ENCODE assay signal across 1 cellular context in the genomic region with DNA sequence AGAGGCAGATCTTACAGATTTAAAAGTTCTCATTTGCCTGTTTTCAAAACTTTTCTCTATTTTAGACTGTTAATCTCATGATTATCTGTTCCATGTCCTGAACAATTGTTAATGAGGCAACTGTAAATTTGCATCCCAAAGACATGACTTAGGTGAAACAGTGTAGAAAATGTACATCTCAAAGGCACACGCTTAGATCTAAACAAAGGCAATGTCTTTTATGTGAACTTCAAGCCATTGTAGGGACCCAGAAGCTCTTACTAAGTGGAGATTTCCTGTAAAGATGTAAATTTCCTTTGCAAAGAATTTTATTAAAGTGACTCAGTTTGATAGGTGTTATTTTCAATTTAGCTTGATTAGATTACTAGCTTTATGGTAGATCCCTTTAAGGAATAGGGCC.
TF ChIP-seq lines count a peak whose summit lies in the region.

No MANE protein-coding gene starts in this region.

TF ChIP-seq in IMR-90, 13 proteins besides CTCF, POLR2A, EP300 and RAD21:
- TF ChIP-seq NFE2L2 (IDR thresholded peaks at IDR 0.05; ENCODE audit: low read depth, low read length) (no peak), BHLHE40 (IDR thresholded peaks at IDR 0.05; ENCODE audit: low read depth, low read length) (no peak), SMC3 (IDR thresholded peaks at IDR 0.05; ENCODE audit: low read depth, low read length) (no peak), RCOR1 (IDR thresholded peaks at IDR 0.05; ENCODE audit: insufficient replicate concordance, low read length) (no peak), FOS (IDR thresholded peaks at IDR 0.05; ENCODE audit: low read depth, low read length) (no peak)
